Comparison of ENCODE assay signal across 10 cellular contexts in the genomic region with DNA sequence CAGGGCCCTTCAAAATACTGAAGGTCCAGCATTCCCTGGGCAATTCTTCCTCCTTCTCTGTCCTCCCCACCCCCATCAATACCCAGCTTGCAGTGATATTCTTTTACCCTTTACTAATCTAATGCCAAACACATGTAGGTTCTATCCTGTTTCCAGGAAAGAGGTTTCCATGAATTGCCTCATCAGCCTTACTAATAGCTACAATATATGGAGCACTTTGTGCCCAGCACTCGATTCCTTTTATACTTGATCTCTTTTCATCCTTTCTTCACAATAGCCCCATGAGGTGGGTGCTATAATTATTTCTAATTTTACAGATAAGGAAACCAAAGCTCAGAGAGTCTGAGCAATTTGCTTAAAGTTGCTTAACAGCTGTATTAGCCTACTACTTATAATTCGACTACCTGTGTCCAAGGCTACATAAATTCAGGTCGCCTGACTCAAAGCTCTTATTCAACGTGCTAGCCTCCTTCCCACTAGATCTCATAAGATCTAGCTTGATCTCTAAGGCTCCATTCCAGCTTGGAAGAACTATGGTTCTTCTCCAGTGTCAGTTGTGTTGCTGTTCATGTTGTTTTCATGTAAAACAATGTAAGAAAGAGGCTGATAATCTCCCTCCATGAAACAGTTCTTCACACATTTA.
DNase-seq lines count a peak whose midpoint lies in the region; ATAC-seq, FAIRE-seq and TF ChIP-seq lines count a peak whose summit lies in the region.
"Had no signal": no experiment of that assay in that cellular context is flagged by ENCODE, and none has a peak within 500 bp of the region (broad histone marks: within the 10 kb centered on the region; RNA-seq: fewer than 3 reads in every experiment).

No MANE protein-coding gene starts in this region.

- H3K36me3 ChIP-seq in A673 (ENCODE audit: insufficient read depth, low read length, poor library complexity, severe bottlenecking) (no peaks in the 10 kb centered on the region), keratinocyte (ENCODE audit: control insufficient read depth in 2 of 2, extremely low read depth in 1 of 2, insufficient read depth in 2 of 2, low read length in 2 of 2) (no peaks in the 10 kb centered on the region)

- H3K4me3 ChIP-seq in A673 (ENCODE audit: low read depth, low read length, poor library complexity, severe bottlenecking) (no peak overlapping the region), keratinocyte (ENCODE audit: control insufficient read depth in 2 of 3, extremely low read depth in 1 of 3, insufficient read depth in 2 of 3, low read depth in 1 of 3, low read length in 3 of 3) (no peak overlapping the region)

- TF ChIP-seq CTCF in A673 (conservative IDR thresholded peaks at IDR 0.05; ENCODE audit: low read depth, low read length) (no peak), HFFc6 (IDR thresholded peaks at IDR 0.05) (no peak), keratinocyte (optimal IDR thresholded peaks at IDR 0.05 in 1 of 3, IDR thresholded peaks at IDR 0.05 in 1 of 3, conservative IDR thresholded peaks at IDR 0.05 in 1 of 3; ENCODE audit: extremely low read depth in 1 of 3, insufficient read depth in 2 of 3, low read length in 3 of 3) (no peak)

- dilution Hi-C loops in keratinocyte (cut with MboI; ENCODE audit: extremely low pct_ligation_motif_present, low sequenced_read_pairs) = no loop called here

- no peak for ATAC-seq in T-cell (replicated peaks in 1 of 4)

- peak overlapping the region; percentile 63 for H3K4me2 ChIP-seq in keratinocyte (ENCODE audit: control insufficient read depth, extremely low read depth, insufficient read depth, low read depth, low read length)

- FAIRE-seq in keratinocyte (lab: Jason Lieb, UNC) (no peak), GM12891 (lab: Jason Lieb, UNC) (no peak)

- no peak overlapping the region for H3K9ac ChIP-seq in keratinocyte (ENCODE audit: control insufficient read depth, extremely low read depth, insufficient read depth, low read length)

- POLR2A ChIA-PET in A673 (lab: Charles Lee; ENCODE audit: low non-redundant PET) (interaction anchor here (0.5 kb wide), 1 partner anchor 45 kb away, joined by 4 read pairs; no protein-coding TSS in a partner anchor), T-cell (lab: Charles Lee) (no interaction called here)
- POLR2A ChIA-PET in activated CD4-positive, alpha-beta T cell treated with anti-CD3 and anti-CD28 coated beads, Interleukin-2, amount 10 ng/mL, durations not matched to agents 7 days and 5 days (lab: Charles Lee) = no interaction called here

- peak overlapping the region; percentile 91 for H3K27ac Mint-ChIP-seq in HFFc6
- H3K27ac Mint-ChIP-seq in activated T-helper 2 cell treated with anti-CD3 and anti-CD28 coated beads, Interferon-gamma antibody, Interleukin-2, Interleukin-4, amounts not matched to agents 10 μg/mL and 5 μg/mL and 100 μg/mL, durations not matched to agents 14 hours and 24 hours and 36 hours = peak overlapping the region; percentile 13
- H3K27ac Mint-ChIP-seq in T-cell = no peak overlapping the region
- no peak overlapping the region for H3K27ac Mint-ChIP-seq in activated CD4-positive, alpha-beta T cell treated with anti-CD3 and anti-CD28 coated beads, Interleukin-2, amount 10 ng/mL, durations not matched to agents 7 days and 5 days
- H3K27ac Mint-ChIP-seq: CD4-positive, alpha-beta memory T cell had no signal

- H3K9me3 Mint-ChIP-seq in HFFc6 (peaks cover 4% of the 10 kb centered on the region; the same call in 1 of the 2 replicates), T-cell (no peaks in the 10 kb centered on the region)
- peaks cover 7% of the 10 kb centered on the region for H3K9me3 Mint-ChIP-seq in activated T-helper 2 cell treated with anti-CD3 and anti-CD28 coated beads, Interferon-gamma antibody, Interleukin-2, Interleukin-4, amounts not matched to agents 10 μg/mL and 5 μg/mL and 100 μg/mL, durations not matched to agents 14 hours and 24 hours and 36 hours
- H3K9me3 Mint-ChIP-seq in activated CD4-positive, alpha-beta T cell treated with anti-CD3 and anti-CD28 coated beads, Interleukin-2, amount 10 ng/mL, durations not matched to agents 7 days and 5 days = peaks cover 8% of the 10 kb centered on the region
- H3K9me3 Mint-ChIP-seq: CD4-positive, alpha-beta memory T cell had no signal

- peaks cover 82% of the 10 kb centered on the region for H3K4me1 Mint-ChIP-seq in HFFc6 (ENCODE audit: low read depth)
- peaks cover 24% of the 10 kb centered on the region for H3K4me1 Mint-ChIP-seq in activated T-helper 2 cell treated with anti-CD3 and anti-CD28 coated beads, Interferon-gamma antibody, Interleukin-2, Interleukin-4, amounts not matched to agents 10 μg/mL and 5 μg/mL and 100 μg/mL, durations not matched to agents 14 hours and 24 hours and 36 hours (ENCODE audit: low read depth)
- peaks cover 12 to 19% (median 14%) of the 10 kb centered on the region in 3 donors for H3K4me1 Mint-ChIP-seq in T-cell
- H3K4me1 Mint-ChIP-seq in activated CD4-positive, alpha-beta T cell treated with anti-CD3 and anti-CD28 coated beads, Interleukin-2, amount 10 ng/mL, durations not matched to agents 7 days and 5 days = peaks cover 18% of the 10 kb centered on the region

- peaks cover 10% of the 10 kb centered on the region; the same call in 1 of the 2 replicates for H3K36me3 Mint-ChIP-seq in HFFc6 (ENCODE audit: low read depth)
- peaks cover 3% of the 10 kb centered on the region for H3K36me3 Mint-ChIP-seq in activated T-helper 2 cell treated with anti-CD3 and anti-CD28 coated beads, Interferon-gamma antibody, Interleukin-2, Interleukin-4, amounts not matched to agents 10 μg/mL and 5 μg/mL and 100 μg/mL, durations not matched to agents 14 hours and 24 hours and 36 hours (ENCODE audit: low read depth)
- no peaks in the 10 kb centered on the region for H3K36me3 Mint-ChIP-seq in T-cell
- peaks cover 7% of the 10 kb centered on the region for H3K36me3 Mint-ChIP-seq in activated CD4-positive, alpha-beta T cell treated with anti-CD3 and anti-CD28 coated beads, Interleukin-2, amount 10 ng/mL, durations not matched to agents 7 days and 5 days (ENCODE audit: low read depth)
- H3K36me3 Mint-ChIP-seq: CD4-positive, alpha-beta memory T cell had no signal

- TF ChIP-seq POLR2A in GM12891 (IDR thresholded peaks at IDR 0.05; ENCODE audit: low read depth, low read length) = no peak

- H3K27me3 Mint-ChIP-seq in HFFc6 (ENCODE audit: insufficient read depth) (no peaks in the 10 kb centered on the region), T-cell (peaks cover 4 to 6% of the 10 kb centered on the region in 2 donors)
- no peaks in the 10 kb centered on the region for H3K27me3 Mint-ChIP-seq in activated T-helper 2 cell treated with anti-CD3 and anti-CD28 coated beads, Interferon-gamma antibody, Interleukin-2, Interleukin-4, amounts not matched to agents 10 μg/mL and 5 μg/mL and 100 μg/mL, durations not matched to agents 14 hours and 24 hours and 36 hours (ENCODE audit: low read depth)
- no peaks in the 10 kb centered on the region for H3K27me3 Mint-ChIP-seq in activated CD4-positive, alpha-beta T cell treated with anti-CD3 and anti-CD28 coated beads, Interleukin-2, amount 10 ng/mL, durations not matched to agents 7 days and 5 days

- intact Hi-C loops in A673 (cut with micrococcal nuclease; ENCODE audit: unreplicated experiment) = no loop called here
- intact Hi-C loops in activated T-helper 2 cell treated with anti-CD3 and anti-CD28 coated beads, Interferon-gamma antibody, Interleukin-2, Interleukin-4, amounts not matched to agents 10 μg/mL and 5 μg/mL and 100 μg/mL, durations not matched to agents 14 hours and 24 hours and 36 hours (cut with micrococcal nuclease) = loop anchor here (5.0 kb wide), 1 partner anchor 35 kb away; no protein-coding TSS in a partner anchor

- CTCF ChIA-PET in A673 (lab: Charles Lee) (no interaction called here), T-cell (lab: Charles Lee) (interaction anchor here in 1 of 2 donors (0.5 kb wide), 1 partner anchor 63 kb away, joined by 5 read pairs; no protein-coding TSS in a partner anchor)
- CTCF ChIA-PET in activated CD4-positive, alpha-beta T cell treated with anti-CD3 and anti-CD28 coated beads, Interleukin-2, amount 10 ng/mL, durations not matched to agents 7 days and 5 days (lab: Charles Lee) = interaction anchor here (1.2 kb wide), 1 partner anchor 11 kb away, joined by 3 read pairs; no protein-coding TSS in a partner anchor

- H3K4me1 ChIP-seq in A673 (ENCODE audit: insufficient read depth, low read length, poor library complexity, severe bottlenecking) = peaks cover 13% of the 10 kb centered on the region
- peaks cover 18% of the 10 kb centered on the region for H3K4me1 ChIP-seq in keratinocyte (ENCODE audit: control insufficient read depth, extremely low read depth, insufficient read depth, low read length)

- no peaks in the 10 kb centered on the region for H3K9me3 ChIP-seq in A673 (ENCODE audit: low read depth, low read length, poor library complexity, severe bottlenecking)
- H3K9me3 ChIP-seq in keratinocyte (ENCODE audit: control insufficient read depth, low read depth, low read length) = no peaks in the 10 kb centered on the region

- peak overlapping the region; percentile 64 for H3K4me3 Mint-ChIP-seq in HFFc6
- no peak overlapping the region for H3K4me3 Mint-ChIP-seq in activated T-helper 2 cell treated with anti-CD3 and anti-CD28 coated beads, Interferon-gamma antibody, Interleukin-2, Interleukin-4, amounts not matched to agents 10 μg/mL and 5 μg/mL and 100 μg/mL, durations not matched to agents 14 hours and 24 hours and 36 hours (ENCODE audit: low read depth)
- no peak overlapping the region for H3K4me3 Mint-ChIP-seq in T-cell
- H3K4me3 Mint-ChIP-seq in activated CD4-positive, alpha-beta T cell treated with anti-CD3 and anti-CD28 coated beads, Interleukin-2, amount 10 ng/mL, durations not matched to agents 7 days and 5 days = no peak overlapping the region
- H3K4me3 Mint-ChIP-seq: CD4-positive, alpha-beta memory T cell had no signal

- peak overlapping the region; percentile 12 for H2AFZ ChIP-seq in keratinocyte (ENCODE audit: control insufficient read depth, low read length)

- H3K9me1 ChIP-seq in keratinocyte (ENCODE audit: control insufficient read depth, extremely low read depth, insufficient read depth, low read length) = no peaks in the 10 kb centered on the region

- H3K27me3 ChIP-seq in A673 (replicated peaks; ENCODE audit: insufficient read depth, low read depth, low read length, poor library complexity) (no peaks in the 10 kb centered on the region), keratinocyte (ENCODE audit: control insufficient read depth, extremely low read depth, insufficient read depth, low read length) (no peaks in the 10 kb centered on the region)

- BruUV-seq in A673 (replicated peaks; lab: Mats Ljungman, UMichigan) = no TSS peak

- H3K27ac ChIP-seq in A673 (ENCODE audit: low read depth, low read length, poor library complexity, severe bottlenecking) = peak overlapping the region; percentile 57
- H3K27ac ChIP-seq in keratinocyte (ENCODE audit: control insufficient read depth, insufficient read depth, low read length) = peak overlapping the region; percentile 73

- peak; percentile 27 for DNase-seq in A673 (ENCODE audit: low spot score)
- peak; percentile 30 for DNase-seq in HFFc6
- no peak for DNase-seq in activated T-helper 2 cell treated with anti-CD3 and anti-CD28 coated beads, Interferon-gamma antibody, Interleukin-2, Interleukin-4, amounts not matched to agents 10 μg/mL and 5 μg/mL and 100 μg/mL, durations not matched to agents 14 hours and 24 hours and 36 hours (ENCODE audit: low spot score)
- no peak for DNase-seq in keratinocyte (ENCODE audit: low read depth, low spot score)
- no peak for DNase-seq in T-cell
- no peak for DNase-seq in activated CD4-positive, alpha-beta T cell treated with anti-CD3 and anti-CD28 coated beads, Interleukin-2, amount 10 ng/mL, durations not matched to agents 7 days and 5 days
- no peak for DNase-seq in stimulated activated naive CD4-positive, alpha-beta T cell treated with Interleukin-2 at 50 U/mL for 16 hours (lab: John Stamatoyannopoulos, UW)
- no peak for DNase-seq in GM12891 (ENCODE audit: insufficient read length, low spot score)
- DNase-seq: CD4-positive, alpha-beta memory T cell; NCI-H2081 treated with DMSO at 0.1 percent for 48 hours had no signal

- no peaks in the 10 kb centered on the region for H4K20me1 ChIP-seq in keratinocyte (ENCODE audit: control insufficient read depth, extremely low read depth, insufficient read depth, low read length)

- no peaks in the 10 kb centered on the region for H3K79me2 ChIP-seq in keratinocyte (ENCODE audit: control insufficient read depth, insufficient read depth, low read length)

Comparison
In these comparisons a context has a peak if more than half of its experiments do, and no peak if none do; other contexts are left out.
1. DNase-seq: peak in A673 (single experiment) and HFFc6 (single experiment); none in activated T-helper 2 cell treated with anti-CD3 and anti-CD28 coated beads, Interferon-gamma antibody, Interleukin-2, Interleukin-4, amounts not matched to agents 10 μg/mL and 5 μg/mL and 100 μg/mL, durations not matched to agents 14 hours and 24 hours and 36 hours (single experiment), keratinocyte (single experiment), T-cell (0 of 34), activated CD4-positive, alpha-beta T cell treated with anti-CD3 and anti-CD28 coated beads, Interleukin-2, amount 10 ng/mL, durations not matched to agents 7 days and 5 days (single experiment), stimulated activated naive CD4-positive, alpha-beta T cell treated with Interleukin-2 at 50 U/mL for 16 hours (single experiment) and GM12891 (single experiment).
2. H3K27ac Mint-ChIP-seq: peak in HFFc6 (single experiment) and activated T-helper 2 cell treated with anti-CD3 and anti-CD28 coated beads, Interferon-gamma antibody, Interleukin-2, Interleukin-4, amounts not matched to agents 10 μg/mL and 5 μg/mL and 100 μg/mL, durations not matched to agents 14 hours and 24 hours and 36 hours (single experiment); none in T-cell (0 of 2) and activated CD4-positive, alpha-beta T cell treated with anti-CD3 and anti-CD28 coated beads, Interleukin-2, amount 10 ng/mL, durations not matched to agents 7 days and 5 days (single experiment).